26 cellular contexts compared by ENCODE assay signal in the genomic region with DNA sequence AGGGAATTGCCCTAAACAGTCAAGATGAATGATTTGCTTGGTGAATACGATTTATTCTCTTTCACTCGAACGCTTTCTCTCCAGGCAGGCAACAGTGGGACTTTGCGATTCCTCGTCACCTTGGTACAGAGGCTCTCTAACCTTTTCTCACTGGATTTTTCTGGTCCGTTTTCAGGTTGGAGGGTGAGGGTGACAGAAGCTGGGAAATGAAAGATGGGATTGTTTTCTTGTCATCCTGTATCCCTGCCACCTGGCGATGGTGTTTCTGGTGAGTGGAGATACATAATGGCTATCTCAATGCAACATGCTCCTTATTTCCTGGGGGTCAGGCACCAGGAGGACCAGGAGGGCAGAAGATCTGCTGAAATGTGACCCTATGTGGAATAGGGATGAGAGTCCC.
"Had no signal": no experiment of that assay in that cellular context is flagged by ENCODE, and none has a peak within 500 bp of the region (broad histone marks: within the 10 kb centered on the region; RNA-seq: fewer than 3 reads in every experiment).

No MANE protein-coding gene starts in this region.

- H2AFZ ChIP-seq: hepatocyte had no signal

- H3K36me3 ChIP-seq: gastrocnemius medialis, heart left ventricle, ovary, thoracic aorta, tibial nerve, upper lobe of left lung had no signal

- H3K27ac ChIP-seq: dorsolateral prefrontal cortex, gastrocnemius medialis, heart left ventricle, hepatocyte, ovary, psoas muscle, thoracic aorta, tibial nerve, upper lobe of left lung had no signal

- H3K9me3 ChIP-seq: gastrocnemius medialis, heart left ventricle, mucosa of descending colon, ovary, psoas muscle, thoracic aorta, tibial nerve, upper lobe of left lung had no signal

- H3K79me2 ChIP-seq: hepatocyte had no signal

- H3K4me1 ChIP-seq: gastrocnemius medialis, psoas muscle, tibial nerve had no signal

- DNase-seq: dorsolateral prefrontal cortex; effector CD4-positive, alpha-beta T cell; foreskin fibroblast; gastrocnemius medialis; heart left ventricle; islet precursor cell; kidney glomerular epithelial cell; left colon; left ventricle myocardium superior; mucosa of descending colon; naive B cell; occipital lobe; ovary; posterior cingulate gyrus; psoas muscle; stimulated activated CD4-positive, alpha-beta T cell treated with anti-CD3 and anti-CD28 coated beads, Interleukin-15, amount 100 ng/mL, for 24 hours; stimulated activated CD4-positive, alpha-beta T cell treated with anti-CD3 and anti-CD28 coated beads, Interleukin-2, amount 100 ng/mL, for 48 hours; stimulated activated naive B cell treated with anti-CD40 and anti-IgM and Interleukin-4, amounts not matched to agents 10 μg/mL and 1 μg/mL and 100 μg/mL, for 72 hours; upper lobe of left lung had no signal

- ATAC-seq: gastrocnemius medialis; heart left ventricle; left colon; left ventricle myocardium superior; mucosa of descending colon; psoas muscle; stimulated activated naive B cell treated with anti-CD40 and anti-IgM and Interleukin-4, amounts not matched to agents 10 μg/mL and 1 μg/mL and 100 μg/mL, for 72 hours had no signal

- H3K27me3 ChIP-seq: gastrocnemius medialis, heart left ventricle, hepatocyte, ovary, tibial nerve, upper lobe of left lung had no signal

- H3K4me3 ChIP-seq: dorsolateral prefrontal cortex, gastrocnemius medialis, heart left ventricle, hepatocyte, lung, mucosa of descending colon, ovary, psoas muscle, thoracic aorta, tibial nerve, upper lobe of left lung had no signal

- FAIRE-seq: colon, small intestine, urothelium cell line had no signal

- H3K4me2 ChIP-seq: hepatocyte had no signal
